In the genomic region with DNA sequence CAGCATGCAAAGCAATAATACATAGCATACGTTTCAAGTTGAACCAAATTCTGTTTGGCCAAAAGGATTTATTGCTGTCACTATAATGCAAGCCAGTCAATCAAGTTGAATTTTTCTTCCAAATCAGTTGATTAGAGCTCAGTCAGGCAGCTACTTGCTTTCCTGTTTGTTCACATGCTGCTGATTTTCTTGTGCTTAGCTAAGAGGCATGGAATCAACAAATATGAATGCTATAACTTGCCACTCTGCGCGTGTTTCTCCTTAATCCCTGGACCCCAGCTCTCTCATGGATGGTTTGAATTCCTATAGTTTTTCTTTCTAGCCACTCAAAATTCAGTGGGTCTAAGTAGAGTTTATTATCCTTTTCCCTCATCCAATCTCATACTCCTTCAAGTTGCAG, we compare ENCODE assay signal across 29 cellular contexts.
"Had no signal": no experiment of that assay in that cellular context is flagged by ENCODE, and none has a peak within 500 bp of the region (broad histone marks: within the 10 kb centered on the region; RNA-seq: fewer than 3 reads in every experiment).

No MANE protein-coding gene starts in this region.

- H3K79me2 ChIP-seq: hepatocyte had no signal

- H3K4me3 Mint-ChIP-seq: activated naive CD4-positive, alpha-beta T cell treated with anti-CD3 and anti-CD28 coated beads for 36 hours; activated naive CD8-positive, alpha-beta T cell treated with anti-CD3 and anti-CD28 coated beads for 36 hours; activated T-helper 1 cell treated with anti-CD3 and anti-CD28 coated beads, Interleukin-12 subunit alpha, Interleukin-12 subunit beta, Interleukin-2, Interleukin-4 antibody, amounts not matched to agents 30 ng/mL and 10 ng/mL and 1 ng/mL, durations not matched to agents 14 hours and 24 hours and 36 hours; brain; effector memory CD8-positive, alpha-beta T cell; memory B cell; naive thymus-derived CD8-positive, alpha-beta T cell; neural progenitor cell had no signal

- H3K9me3 Mint-ChIP-seq: activated naive CD4-positive, alpha-beta T cell treated with anti-CD3 and anti-CD28 coated beads for 36 hours; activated naive CD8-positive, alpha-beta T cell treated with anti-CD3 and anti-CD28 coated beads for 36 hours; brain; effector memory CD8-positive, alpha-beta T cell; memory B cell; naive thymus-derived CD8-positive, alpha-beta T cell; neural progenitor cell had no signal

- H3K4me2 ChIP-seq: hepatocyte, neural progenitor cell had no signal

- H3K27me3 ChIP-seq: ascending aorta, cardiac muscle cell, esophagus muscularis mucosa, gastrocnemius medialis, hepatocyte, neural progenitor cell, spleen, tibial nerve had no signal

- H3K4me3 ChIP-seq: ascending aorta, cardiac muscle cell, coronary artery, esophagus muscularis mucosa, gastrocnemius medialis, hepatocyte, neural progenitor cell, spleen, tibial nerve had no signal

- FAIRE-seq: TTC549, urothelium cell line had no signal

- H2AFZ ChIP-seq: hepatocyte, neural progenitor cell had no signal

- H3K36me3 Mint-ChIP-seq: activated naive CD8-positive, alpha-beta T cell treated with anti-CD3 and anti-CD28 coated beads for 36 hours; brain; memory B cell; neural progenitor cell had no signal

- H3K36me3 ChIP-seq: ascending aorta, cardiac muscle cell, esophagus muscularis mucosa, gastrocnemius medialis, neural progenitor cell, spleen, tibial nerve had no signal

- DNase-seq: activated CD4-positive, alpha-beta T cell treated with anti-CD3 and anti-CD28 coated beads for 4 hours; activated CD4-positive, alpha-beta T cell treated with anti-CD3 and anti-CD28 coated beads, Interleukin-2, amount 50 U/mL, for 4 hours; activated effector memory CD4-positive, alpha-beta T cell treated with anti-CD3 and anti-CD28 coated beads, Interleukin-2, amount 50 U/mL, for 16 hours; activated naive CD4-positive, alpha-beta T cell treated with anti-CD3 and anti-CD28 coated beads for 36 hours; activated naive CD8-positive, alpha-beta T cell treated with anti-CD3 and anti-CD28 coated beads for 36 hours; cerebellar nuclear complex; effector memory CD8-positive, alpha-beta T cell; gastrocnemius medialis; glutamatergic neuron; islet precursor cell; left colon; naive thymus-derived CD8-positive, alpha-beta T cell; occipital lobe; spleen; stimulated activated naive CD4-positive, alpha-beta T cell had no signal

- H3K27ac Mint-ChIP-seq: activated naive CD4-positive, alpha-beta T cell treated with anti-CD3 and anti-CD28 coated beads for 36 hours; activated naive CD8-positive, alpha-beta T cell treated with anti-CD3 and anti-CD28 coated beads for 36 hours; activated T-helper 1 cell treated with anti-CD3 and anti-CD28 coated beads, Interleukin-12 subunit alpha, Interleukin-12 subunit beta, Interleukin-2, Interleukin-4 antibody, amounts not matched to agents 30 ng/mL and 10 ng/mL and 1 ng/mL, durations not matched to agents 14 hours and 24 hours and 36 hours; brain; effector memory CD8-positive, alpha-beta T cell; memory B cell; naive thymus-derived CD8-positive, alpha-beta T cell; neural progenitor cell had no signal

- H3K4me1 ChIP-seq: ascending aorta, esophagus muscularis mucosa, neural progenitor cell, spleen, tibial nerve had no signal

- ATAC-seq: effector memory CD8-positive, alpha-beta T cell; gastrocnemius medialis; left colon; naive thymus-derived CD8-positive, alpha-beta T cell; right cardiac atrium had no signal

- H3K9me3 ChIP-seq: ascending aorta, esophagus muscularis mucosa, gastrocnemius medialis, spleen, tibial nerve had no signal

- H3K4me1 Mint-ChIP-seq: activated naive CD8-positive, alpha-beta T cell treated with anti-CD3 and anti-CD28 coated beads for 36 hours; memory B cell; naive thymus-derived CD8-positive, alpha-beta T cell; neural progenitor cell had no signal

- H3K27ac ChIP-seq: ascending aorta, cardiac muscle cell, coronary artery, esophagus muscularis mucosa, gastrocnemius medialis, neural progenitor cell, spleen, tibial nerve, VCaP had no signal

- H3K27me3 Mint-ChIP-seq: memory B cell had no signal
